12 cellular contexts compared by ENCODE assay signal in genomic region chr11:96200243-96200642, GRCh38.
DNase-seq lines count a peak whose midpoint lies in the region; ATAC-seq and TF ChIP-seq lines count a peak whose summit lies in the region.
"Had no signal": no experiment of that assay in that cellular context is flagged by ENCODE, and none has a peak within 500 bp of the region (broad histone marks: within the 10 kb centered on the region; RNA-seq: fewer than 3 reads in every experiment).

No MANE protein-coding gene starts in this region.

- H3K9me3 Mint-ChIP-seq in activated CD4-positive, alpha-beta memory T cell treated with anti-CD3 and anti-CD28 coated beads for 36 hours: no peaks in the 10 kb centered on the region
- peaks cover 2% of the 10 kb centered on the region for H3K9me3 Mint-ChIP-seq in activated CD4-positive, alpha-beta memory T cell treated with anti-CD3 and anti-CD28 coated beads, Interleukin-2, amount 10 ng/mL, durations not matched to agents 7 days and 5 days
- H3K9me3 Mint-ChIP-seq: memory B cell had no signal

- TF ChIP-seq CTCF in hepatocyte (IDR thresholded peaks at IDR 0.05; ENCODE audit: poor library complexity): no peak
- TF ChIP-seq CTCF in tibial artery (IDR thresholded peaks at IDR 0.05): no peak

- peak overlapping the region; percentile 94 for H3K27ac Mint-ChIP-seq in activated CD4-positive, alpha-beta memory T cell treated with anti-CD3 and anti-CD28 coated beads for 36 hours
- no peak overlapping the region for H3K27ac Mint-ChIP-seq in activated CD4-positive, alpha-beta memory T cell treated with anti-CD3 and anti-CD28 coated beads, Interleukin-2, amount 10 ng/mL, durations not matched to agents 7 days and 5 days
- H3K27ac Mint-ChIP-seq: memory B cell had no signal

- H2AFZ ChIP-seq in hepatocyte: no peak overlapping the region

- peak overlapping the region; percentile 13 for H3K27ac ChIP-seq in hepatocyte
- H3K27ac ChIP-seq in tibial artery: peak overlapping the region; percentile 13 to 51

- no peak for DNase-seq in activated CD4-positive, alpha-beta memory T cell treated with anti-CD3 and anti-CD28 coated beads for 36 hours
- DNase-seq in activated CD4-positive, alpha-beta memory T cell treated with anti-CD3 and anti-CD28 coated beads, Interleukin-2, amount 10 ng/mL, durations not matched to agents 7 days and 5 days: no peak
- DNase-seq in amniotic epithelial cell (ENCODE audit: low read depth): peak; percentile 89
- DNase-seq in hepatocyte (ENCODE audit: low spot score): no peak
- DNase-seq in tibial artery: no peak
- DNase-seq in DMS114 treated with DMSO at 0.1 percent for 48 hours (lab: John Stamatoyannopoulos, UW; ENCODE audit: unreplicated experiment): no peak
- no peak for DNase-seq in NCI-H526 treated with DMSO at 0.1 percent for 48 hours (lab: John Stamatoyannopoulos, UW)
- DNase-seq: ACHN, caudate nucleus, NCI-H146 had no signal

- H3K4me1 ChIP-seq in hepatocyte (ENCODE audit: insufficient read depth) (peaks cover 18% of the 10 kb centered on the region), tibial artery (peaks cover 0 to 53% (median 21%) of the 10 kb centered on the region in 4 donors)

- peaks cover 20% of the 10 kb centered on the region for H3K36me3 Mint-ChIP-seq in activated CD4-positive, alpha-beta memory T cell treated with anti-CD3 and anti-CD28 coated beads for 36 hours
- H3K36me3 Mint-ChIP-seq in activated CD4-positive, alpha-beta memory T cell treated with anti-CD3 and anti-CD28 coated beads, Interleukin-2, amount 10 ng/mL, durations not matched to agents 7 days and 5 days (ENCODE audit: low read depth): peaks cover 26% of the 10 kb centered on the region

- CTCF ChIA-PET in activated CD4-positive, alpha-beta memory T cell treated with anti-CD3 and anti-CD28 coated beads for 36 hours (lab: Charles Lee): interaction anchor here (0.9 to 2.8 kb wide), 3 partner anchors 38 to 142 kb away, joined by 3 to 10 read pairs (median 3); partner anchors contain the start of gene MAML2
- CTCF ChIA-PET in activated CD4-positive, alpha-beta memory T cell treated with anti-CD3 and anti-CD28 coated beads, Interleukin-2, amount 10 ng/mL, durations not matched to agents 7 days and 5 days (lab: Charles Lee): interaction anchor here (0.9 to 1.6 kb wide), 3 partner anchors 13 to 143 kb away, joined by 3 to 4 read pairs (median 3); partner anchors contain the start of gene MAML2

- H3K27me3 Mint-ChIP-seq in activated CD4-positive, alpha-beta memory T cell treated with anti-CD3 and anti-CD28 coated beads for 36 hours: no peaks in the 10 kb centered on the region
- no peaks in the 10 kb centered on the region for H3K27me3 Mint-ChIP-seq in activated CD4-positive, alpha-beta memory T cell treated with anti-CD3 and anti-CD28 coated beads, Interleukin-2, amount 10 ng/mL, durations not matched to agents 7 days and 5 days
- H3K27me3 Mint-ChIP-seq: memory B cell had no signal

- no peaks in the 10 kb centered on the region for H4K20me1 ChIP-seq in hepatocyte (ENCODE audit: insufficient read depth, poor library complexity, severe bottlenecking)

- POLR2A ChIA-PET in activated CD4-positive, alpha-beta memory T cell treated with anti-CD3 and anti-CD28 coated beads for 36 hours (lab: Charles Lee): interaction anchor here (1.0 kb wide), 2 partner anchors 11 to 143 kb away, joined by 3 read pairs; partner anchors contain the start of gene MAML2
- POLR2A ChIA-PET in activated CD4-positive, alpha-beta memory T cell treated with anti-CD3 and anti-CD28 coated beads, Interleukin-2, amount 10 ng/mL, durations not matched to agents 7 days and 5 days (lab: Charles Lee): interaction anchor here (0.6 to 1.4 kb wide), 4 partner anchors 15 to 411 kb away, joined by 3 to 5 read pairs (median 4); partner anchors contain the start of genes FAM76B and MAML2

- intact Hi-C loops in activated CD4-positive, alpha-beta memory T cell treated with anti-CD3 and anti-CD28 coated beads for 36 hours (cut with micrococcal nuclease): loop anchor here (10.0 kb wide), 2 partner anchors 515 to 965 kb away; partner anchors contain the start of gene SESN3
- intact Hi-C loops in tibial artery (cut with DNase I; ENCODE audit: low total_unique reads): no loop called here

- H3K9me3 ChIP-seq in hepatocyte (ENCODE audit: low read depth): no peaks in the 10 kb centered on the region
- no peaks in the 10 kb centered on the region for H3K9me3 ChIP-seq in tibial artery

- H3K9me2 ChIP-seq in hepatocyte (replicated peaks; ENCODE audit: insufficient read depth): no peaks in the 10 kb centered on the region

- ATAC-seq in HG03135 (IDR thresholded peaks at IDR 0.05; ENCODE audit: unreplicated experiment): no peak

- H3K27me3 ChIP-seq in hepatocyte: no peaks in the 10 kb centered on the region
- H3K27me3 ChIP-seq in tibial artery: no peaks in the 10 kb centered on the region

- H3K4me1 Mint-ChIP-seq in activated CD4-positive, alpha-beta memory T cell treated with anti-CD3 and anti-CD28 coated beads for 36 hours (ENCODE audit: low read depth): peaks cover 83% of the 10 kb centered on the region
- H3K4me1 Mint-ChIP-seq in activated CD4-positive, alpha-beta memory T cell treated with anti-CD3 and anti-CD28 coated beads, Interleukin-2, amount 10 ng/mL, durations not matched to agents 7 days and 5 days: peaks cover 59% of the 10 kb centered on the region

- H3K36me3 ChIP-seq in hepatocyte (replicated peaks; ENCODE audit: insufficient read depth, low read depth): no peaks in the 10 kb centered on the region
- H3K36me3 ChIP-seq in tibial artery: no peaks in the 10 kb centered on the region

- H3K4me3 ChIP-seq in hepatocyte: no peak overlapping the region
- no peak overlapping the region for H3K4me3 ChIP-seq in tibial artery

- H3K4me2 ChIP-seq in hepatocyte: peak overlapping the region; percentile 1

- H3K79me2 ChIP-seq in hepatocyte: peaks cover 32% of the 10 kb centered on the region

- no peak overlapping the region for H3K4me3 Mint-ChIP-seq in activated CD4-positive, alpha-beta memory T cell treated with anti-CD3 and anti-CD28 coated beads for 36 hours
- H3K4me3 Mint-ChIP-seq in activated CD4-positive, alpha-beta memory T cell treated with anti-CD3 and anti-CD28 coated beads, Interleukin-2, amount 10 ng/mL, durations not matched to agents 7 days and 5 days: no peak overlapping the region
- H3K4me3 Mint-ChIP-seq: memory B cell had no signal
